ENCODE assay signal across 10 cellular contexts in the genomic region with DNA sequence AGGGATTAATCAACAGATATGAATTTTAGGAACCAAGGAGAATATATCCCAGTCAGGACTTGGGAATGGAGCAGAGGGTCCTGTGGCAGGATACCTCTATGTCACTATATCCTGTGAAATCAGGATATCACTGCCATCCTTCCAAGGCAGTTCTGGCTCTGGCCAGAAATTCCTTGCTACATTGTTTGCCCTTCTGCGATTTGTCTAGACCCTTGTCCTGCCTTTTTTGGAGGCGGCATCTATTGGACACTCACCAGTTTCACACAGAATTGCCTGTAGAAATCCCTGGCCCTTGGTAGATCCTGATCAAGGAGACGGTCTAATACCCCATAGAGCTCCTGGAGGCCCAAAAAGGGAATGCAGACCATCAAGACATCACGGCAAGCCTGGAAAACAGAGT.
"Had no signal": no experiment of that assay in that cellular context is flagged by ENCODE, and none has a peak within 500 bp of the region (broad histone marks: within the 10 kb centered on the region; RNA-seq: fewer than 3 reads in every experiment).

No MANE protein-coding gene starts in this region.

- H3K27ac Mint-ChIP-seq: GM23338, HFFc6 had no signal

- ATAC-seq: GM23338, HCT116 had no signal

- H3K4me3 Mint-ChIP-seq: GM23338, H9, HFFc6 had no signal

- H3K4me2 ChIP-seq: GM23338 had no signal

- H3K27ac ChIP-seq: GM23248 had no signal

- DNase-seq: GM23248, GOT3, H7, H9, HCEC 1CT, HFFc6 had no signal

- H2AFZ ChIP-seq: GM23248, GM23338 had no signal

- H3K4me1 Mint-ChIP-seq: GM23338, H9 had no signal

- FAIRE-seq: H1, H54 had no signal

- H3K9ac ChIP-seq: GM23248 had no signal

- H3K9me3 Mint-ChIP-seq: GM23338, H9, HFFc6 had no signal

- H3K4me3 ChIP-seq: GM23248, GM23338 had no signal
